Comparison of ENCODE assay signal across 11 cellular contexts in genomic region chr3:99648091-99648490, GRCh38. TPM values are rescaled to one million over a fixed set of nuclear protein-coding genes. Genes with fewer than 3 reads are reported as not detected.
DNase-seq lines count a peak whose midpoint lies in the region; ATAC-seq, FAIRE-seq and TF ChIP-seq lines count a peak whose summit lies in the region.
"Had no signal": no experiment of that assay in that cellular context is flagged by ENCODE, and none has a peak within 500 bp of the region (broad histone marks: within the 10 kb centered on the region; RNA-seq: fewer than 3 reads in every experiment).

No MANE protein-coding gene starts in this region.

- H3K27me3 Mint-ChIP-seq in MCF 10A (ENCODE audit: insufficient read depth, unreplicated experiment) = no peaks in the 10 kb centered on the region
- H3K27me3 Mint-ChIP-seq: IgD-negative memory B cell had no signal

- POLR2A ChIA-PET in MCF 10A (lab: Yijun Ruan, JAX) = interaction anchor here (0.7 to 3.5 kb wide), 7 partner anchors 8 to 40 kb away, joined by 3 to 21 read pairs (median 3); partner anchors contain the start of gene COL8A1

- TF ChIP-seq CTCF in MCF 10A (IDR thresholded peaks at IDR 0.05; ENCODE audit: unreplicated experiment) = no peak
- no peak for TF ChIP-seq CTCF in breast epithelium (IDR thresholded peaks at IDR 0.05)
- no peak for TF ChIP-seq CTCF in brain microvascular endothelial cell (IDR thresholded peaks at IDR 0.05; ENCODE audit: low read depth, low read length, missing control alignments)
- no peak for TF ChIP-seq CTCF in keratinocyte (optimal IDR thresholded peaks at IDR 0.05 in 1 of 3, IDR thresholded peaks at IDR 0.05 in 1 of 3, conservative IDR thresholded peaks at IDR 0.05 in 1 of 3; ENCODE audit: extremely low read depth in 1 of 3, insufficient read depth in 2 of 3, low read length in 3 of 3)
- no peak for TF ChIP-seq CTCF in uterus (IDR thresholded peaks at IDR 0.05)

- no peak for TF ChIP-seq POLR2A in breast epithelium (IDR thresholded peaks at IDR 0.05)
- no peak for TF ChIP-seq POLR2A in uterus (IDR thresholded peaks at IDR 0.05)

- H3K4ac ChIP-seq in mesendoderm (ENCODE audit: low read depth, low read length) = no peak overlapping the region

- H3K9me3 Mint-ChIP-seq in MCF 10A (ENCODE audit: unreplicated experiment) = no peaks in the 10 kb centered on the region
- H3K9me3 Mint-ChIP-seq: activated naive CD8-positive, alpha-beta T cell treated with anti-CD3 and anti-CD28 coated beads, Interleukin-2, amount 50 U/mL, for 24 hours had no signal

- no peaks in the 10 kb centered on the region for H3K4me1 ChIP-seq in breast epithelium
- H3K4me1 ChIP-seq in keratinocyte (ENCODE audit: control insufficient read depth, extremely low read depth, insufficient read depth, low read length) = peaks cover 41% of the 10 kb centered on the region
- H3K4me1 ChIP-seq in uterus = no peaks in the 10 kb centered on the region
- no peaks in the 10 kb centered on the region for H3K4me1 ChIP-seq in mesendoderm (ENCODE audit: control insufficient read depth, low read depth, low read length)

- in situ Hi-C loops in brain microvascular endothelial cell (cut with HindIII; ENCODE audit: low pct_ligation_motif_present, low sequenced_read_pairs) = no loop called here

- no peaks in the 10 kb centered on the region for H3K79me1 ChIP-seq in mesendoderm (ENCODE audit: low read length)

- H4K20me1 ChIP-seq in keratinocyte (ENCODE audit: control insufficient read depth, extremely low read depth, insufficient read depth, low read length) = no peaks in the 10 kb centered on the region

- dilution Hi-C loops in keratinocyte (cut with MboI; ENCODE audit: extremely low pct_ligation_motif_present, low sequenced_read_pairs) = no loop called here

- H3K36me3 Mint-ChIP-seq in MCF 10A (ENCODE audit: insufficient read depth, unreplicated experiment) = peaks cover 29% of the 10 kb centered on the region
- H3K36me3 Mint-ChIP-seq: IgD-negative memory B cell had no signal

- no peak overlapping the region for H2BK15ac ChIP-seq in mesendoderm (replicated peaks; ENCODE audit: low read depth)

- peaks cover 0 to 4% of the 10 kb centered on the region in 2 donors for H3K27me3 ChIP-seq in breast epithelium
- H3K27me3 ChIP-seq in brain microvascular endothelial cell (replicated peaks) = no peaks in the 10 kb centered on the region
- H3K27me3 ChIP-seq in keratinocyte (ENCODE audit: control insufficient read depth, extremely low read depth, insufficient read depth, low read length) = no peaks in the 10 kb centered on the region
- no peaks in the 10 kb centered on the region for H3K27me3 ChIP-seq in uterus
- no peaks in the 10 kb centered on the region for H3K27me3 ChIP-seq in mesendoderm (ENCODE audit: insufficient read depth, low read length, poor library complexity)

- no peak overlapping the region for H4K5ac ChIP-seq in mesendoderm (ENCODE audit: low read length)

- intact Hi-C loops in MCF 10A (cut with micrococcal nuclease) = no loop called here
- intact Hi-C loops in breast epithelium (cut with DNase I; ENCODE audit: low total_unique reads) = no loop called here
- intact Hi-C loops in uterus (cut with DNase I; ENCODE audit: low total_unique reads) = no loop called here

- peaks cover 71% of the 10 kb centered on the region for H3K79me2 ChIP-seq in keratinocyte (ENCODE audit: control insufficient read depth, insufficient read depth, low read length)
- no peaks in the 10 kb centered on the region for H3K79me2 ChIP-seq in mesendoderm (ENCODE audit: control insufficient read depth, insufficient read depth, low read length)

- H3K23ac ChIP-seq in mesendoderm (ENCODE audit: low read length) = no peak overlapping the region

- H3K18ac ChIP-seq in mesendoderm (ENCODE audit: low read length) = no peak overlapping the region

- no CpG with 5 or more reads among the region's 5 CpGs for WGBS in mesendoderm (ENCODE audit: extremely low coverage, insufficient coverage, low lambda C conversion rate)

- H3K9ac ChIP-seq in keratinocyte (ENCODE audit: control insufficient read depth, extremely low read depth, insufficient read depth, low read length) (no peak overlapping the region), mesendoderm (ENCODE audit: low read length) (no peak overlapping the region)

- H3K27ac ChIP-seq in breast epithelium = peak overlapping the region in 1 of 2 donors; percentile 6
- H3K27ac ChIP-seq in brain microvascular endothelial cell = peak overlapping the region; percentile 89
- H3K27ac ChIP-seq in keratinocyte (ENCODE audit: control insufficient read depth, insufficient read depth, low read length) = peak overlapping the region; percentile 50
- peak overlapping the region; percentile 5 to 27 for H3K27ac ChIP-seq in uterus
- H3K27ac ChIP-seq in mesendoderm (ENCODE audit: low read depth, low read length) = no peak overlapping the region

- H3K4me2 ChIP-seq in keratinocyte (ENCODE audit: control insufficient read depth, extremely low read depth, insufficient read depth, low read depth, low read length) (peak overlapping the region; percentile 85), mesendoderm (ENCODE audit: low read length) (no peak overlapping the region)

- no peak overlapping the region for H2AFZ ChIP-seq in keratinocyte (ENCODE audit: control insufficient read depth, low read length)

- H3K9me1 ChIP-seq in keratinocyte (ENCODE audit: control insufficient read depth, extremely low read depth, insufficient read depth, low read length) = peaks cover 2% of the 10 kb centered on the region

- no TSS peak for BruUV-seq in MCF 10A (replicated peaks; lab: Mats Ljungman, UMichigan)

- H2BK120ac ChIP-seq in mesendoderm (ENCODE audit: low read depth, low read length) = no peak overlapping the region

- no peak overlapping the region for H2BK5ac ChIP-seq in mesendoderm (ENCODE audit: low read length)

- no peak overlapping the region for H2AK5ac ChIP-seq in mesendoderm (ENCODE audit: low read length)

- H3K9me3 ChIP-seq in breast epithelium (no peaks in the 10 kb centered on the region), keratinocyte (ENCODE audit: control insufficient read depth, low read depth, low read length) (no peaks in the 10 kb centered on the region), uterus (no peaks in the 10 kb centered on the region)

- H4K8ac ChIP-seq in mesendoderm (ENCODE audit: low read depth, low read length) = no peak overlapping the region

- peaks cover 71% of the 10 kb centered on the region for H3K4me1 Mint-ChIP-seq in MCF 10A (ENCODE audit: insufficient read depth, unreplicated experiment)
- H3K4me1 Mint-ChIP-seq: activated naive CD8-positive, alpha-beta T cell treated with anti-CD3 and anti-CD28 coated beads, Interleukin-2, amount 50 U/mL, for 24 hours; IgD-negative memory B cell had no signal

- DNase-seq in MCF 10A (ENCODE audit: unreplicated experiment) = peak; percentile 55
- DNase-seq in breast epithelium (ENCODE audit: low spot score in 2 of 2) = no peak
- peak; percentile 58 for DNase-seq in brain microvascular endothelial cell
- no peak for DNase-seq in keratinocyte (ENCODE audit: low read depth, low spot score)
- no peak for DNase-seq in uterus
- DNase-seq in activated CD4-positive, alpha-beta T cell treated with anti-CD3 and anti-CD28 coated beads for 1 hour = no peak
- no peak for DNase-seq in mesendoderm
- DNase-seq: activated naive CD8-positive, alpha-beta T cell treated with anti-CD3 and anti-CD28 coated beads, Interleukin-2, amount 50 U/mL, for 24 hours had no signal

- CTCF ChIA-PET in MCF 10A (lab: Yijun Ruan, JAX) = interaction anchor here (1.0 to 17.3 kb wide), 6 partner anchors 8 to 106 kb away, joined by 3 to 209 read pairs (median 6); no protein-coding TSS in a partner anchor

- peak; percentile 32 for FAIRE-seq in keratinocyte (lab: Jason Lieb, UNC)

- ATAC-seq in HG02938 (IDR thresholded peaks at IDR 0.05; ENCODE audit: unreplicated experiment) = no peak
- ATAC-seq: activated naive CD8-positive, alpha-beta T cell treated with anti-CD3 and anti-CD28 coated beads, Interleukin-2, amount 50 U/mL, for 24 hours; HCT116 had no signal

- no peak overlapping the region for H3K4me3 ChIP-seq in breast epithelium
- H3K4me3 ChIP-seq in brain microvascular endothelial cell (ENCODE audit: low read depth, low read length) = no peak overlapping the region
- H3K4me3 ChIP-seq in keratinocyte (ENCODE audit: control insufficient read depth in 2 of 3, extremely low read depth in 1 of 3, insufficient read depth in 2 of 3, low read depth in 1 of 3, low read length in 3 of 3) = no peak overlapping the region
- no peak overlapping the region for H3K4me3 ChIP-seq in uterus
- no peak overlapping the region for H3K4me3 ChIP-seq in mesendoderm (ENCODE audit: low read length)

- peak overlapping the region; percentile 59 for H3K4me3 Mint-ChIP-seq in MCF 10A (ENCODE audit: unreplicated experiment)
- H3K4me3 Mint-ChIP-seq: activated naive CD8-positive, alpha-beta T cell treated with anti-CD3 and anti-CD28 coated beads, Interleukin-2, amount 50 U/mL, for 24 hours; IgD-negative memory B cell had no signal

- no peak overlapping the region for H3K56ac ChIP-seq in mesendoderm (ENCODE audit: low read length)

- H3K27ac Mint-ChIP-seq in MCF 10A (ENCODE audit: low read depth, unreplicated experiment) = peak overlapping the region; percentile 82
- H3K27ac Mint-ChIP-seq: activated naive CD8-positive, alpha-beta T cell treated with anti-CD3 and anti-CD28 coated beads, Interleukin-2, amount 50 U/mL, for 24 hours; IgD-negative memory B cell had no signal

- H3K36me3 ChIP-seq in breast epithelium (no peaks in the 10 kb centered on the region), brain microvascular endothelial cell (replicated peaks) (peaks cover 24% of the 10 kb centered on the region), keratinocyte (ENCODE audit: control insufficient read depth in 2 of 2, extremely low read depth in 1 of 2, insufficient read depth in 2 of 2, low read length in 2 of 2) (peaks cover 0 to 6% of the 10 kb centered on the region in 2 experiments), uterus (no peaks in the 10 kb centered on the region), mesendoderm (ENCODE audit: control insufficient read depth, insufficient read depth, low read length) (no peaks in the 10 kb centered on the region)

RNA-seq across cellular contexts. Expression of gene COL8A1, which starts 9.7 kb away (rescaled TPM):
- total RNA-seq in MCF 10A (2022) (29.1 and 112 TPM in 2 replicates), breast epithelium (10 to 100 TPM in 2 of 3 donors, 1 to 10 TPM in 1; 9.2 to 43.6 (median 13.6) TPM), uterus (10 to 100 TPM in 3 of 4 donors, 1 to 10 TPM in 1; 2.6 to 30.9 (median 18.0) TPM)
- polyA plus RNA-seq in keratinocyte = 98.8 to 180 TPM (median 102 TPM) in 3 replicates
- 12.5 TPM for polyA plus RNA-seq in keratinocyte (2011; ENCODE audit: low read depth)
- polyA plus RNA-seq in keratinocyte (2011; cell fraction: cytosol; rRNA removed) = 27.9 and 31.0 TPM in 2 replicates
- 202 and 239 TPM in 2 replicates for polyA plus RNA-seq in keratinocyte (2011; cell fraction: nucleus; rRNA removed)
- 18.4 and 115 TPM in 2 replicates for polyA plus RNA-seq in keratinocyte (2012; ENCODE audit: low replicate concordance)
- 199 to 251 TPM (median 214 TPM) in 3 replicates for polyA minus RNA-seq in keratinocyte
- polyA minus RNA-seq in keratinocyte (2011; cell fraction: cytosol; rRNA and poly(A)+ RNA removed) = 59.1 TPM
- 197 and 453 TPM in 2 replicates for polyA minus RNA-seq in keratinocyte (2011; cell fraction: nucleus; rRNA and poly(A)+ RNA removed)
- 0.20 TPM for polyA plus RNA-seq in mesendoderm (2013, experiment 1 of 2)
- polyA plus RNA-seq in mesendoderm (2013, experiment 2 of 2) = 0.24 TPM
- polyA plus RNA-seq: IgD-negative memory B cell had no signal

Comparison
In these comparisons a context has a peak if more than half of its experiments do, and no peak if none do; other contexts are left out.
1. DNase-seq: peak in MCF 10A (single experiment) and brain microvascular endothelial cell (single experiment); none in breast epithelium (0 of 2), keratinocyte (single experiment), uterus (0 of 2), activated CD4-positive, alpha-beta T cell treated with anti-CD3 and anti-CD28 coated beads for 1 hour (single experiment) and mesendoderm (single experiment).